8 cellular contexts compared by ENCODE assay signal in the genomic region with DNA sequence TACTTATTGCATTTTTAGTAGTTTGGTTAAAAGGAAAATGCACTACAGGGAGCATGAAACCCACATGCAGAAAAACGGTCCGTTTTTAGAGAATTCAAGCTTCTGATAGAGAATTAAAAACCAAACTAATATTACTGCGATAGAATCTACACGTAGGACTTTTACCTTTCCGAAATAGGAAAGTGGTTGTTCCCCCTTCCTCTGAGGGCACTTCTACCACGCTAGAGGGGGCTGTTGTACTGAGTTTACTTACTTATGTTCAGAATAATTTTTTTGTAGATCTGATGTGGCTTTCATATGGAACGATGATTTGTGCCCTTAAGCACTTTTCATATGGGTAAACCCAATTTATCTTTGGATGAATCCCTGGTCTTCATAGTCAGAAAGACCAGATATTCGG.
DNase-seq lines count a peak whose midpoint lies in the region; ATAC-seq and TF ChIP-seq lines count a peak whose summit lies in the region.

No MANE protein-coding gene starts in this region.

- peak; percentile 61 for ATAC-seq in CD8-positive, alpha-beta T cell
- ATAC-seq in psoas muscle = peak; percentile 71 to 90 (median 78)
- no peak for ATAC-seq in GM18909 (IDR thresholded peaks at IDR 0.05; ENCODE audit: poor library complexity, unreplicated experiment)

- TF ChIP-seq CTCF in CD8-positive, alpha-beta T cell (IDR thresholded peaks at IDR 0.05) = peak; percentile 61
- TF ChIP-seq CTCF in HFF-Myc (IDR thresholded peaks at IDR 0.05; ENCODE audit: low read depth, low read length, missing control alignments) = peak; percentile 76
- TF ChIP-seq CTCF in fibroblast of the aortic adventitia (IDR thresholded peaks at IDR 0.05; ENCODE audit: insufficient read depth, low read length) = peak; percentile 84
- peak; percentile 80 for TF ChIP-seq CTCF in psoas muscle (IDR thresholded peaks at IDR 0.05)

- H3K36me3 Mint-ChIP-seq in CD8-positive, alpha-beta T cell = no peaks in the 10 kb centered on the region

- intact Hi-C loops in CD8-positive, alpha-beta T cell (cut with DNase I, micrococcal nuclease) = loop anchor here (1.0 to 10.0 kb wide), 10 partner anchors 267 to 827 kb away; no protein-coding TSS in a partner anchor
- intact Hi-C loops in psoas muscle (cut with DNase I) = loop anchor here (1.0 to 10.0 kb wide), 8 partner anchors 226 to 519 kb away; no protein-coding TSS in a partner anchor

- CTCF ChIA-PET in CD8-positive, alpha-beta T cell (lab: Charles Lee) = interaction anchor here (0.6 to 5.1 kb wide), 16 partner anchors 10 to 1635 kb away, joined by 3 to 40 read pairs (median 4); no protein-coding TSS in a partner anchor

- WGBS in psoas muscle, 3 donors = 16 to 28% (median 22%) methylated on average over 8 of the region's 8 CpGs

- no peaks in the 10 kb centered on the region for H3K27me3 ChIP-seq in CD8-positive, alpha-beta T cell (ENCODE audit: insufficient read depth, low read length)
- no peaks in the 10 kb centered on the region for H3K27me3 ChIP-seq in psoas muscle (ENCODE audit: insufficient read depth in 3 of 3, low read length in 2 of 3)

- no peak overlapping the region for H3K4me3 Mint-ChIP-seq in CD8-positive, alpha-beta T cell

- peaks cover 11% of the 10 kb centered on the region for H3K27me3 Mint-ChIP-seq in CD8-positive, alpha-beta T cell (ENCODE audit: low read depth)

- H3K27ac Mint-ChIP-seq in CD8-positive, alpha-beta T cell = no peak overlapping the region

- DNase-seq in CD8-positive, alpha-beta T cell = peak in 6 of 7 experiments; percentile 14 to 53 (median 50)
- DNase-seq in HFF-Myc (ENCODE audit: extremely low read depth, low read depth) = peak; percentile 52
- peak; percentile 42 for DNase-seq in NCI-H526 treated with DMSO at 0.1 percent for 48 hours (lab: John Stamatoyannopoulos, UW)
- peak; percentile 14 for DNase-seq in activated T-cell treated with anti-CD3 and anti-CD28 coated beads for 4 hours
- DNase-seq in fibroblast of the aortic adventitia (ENCODE audit: low read depth) = peak; percentile 79
- DNase-seq in psoas muscle = no peak
- no peak for DNase-seq in GF-D8 (lab: John Stamatoyannopoulos, UW)

- H3K9me3 ChIP-seq in CD8-positive, alpha-beta T cell (ENCODE audit: low read length) = no peaks in the 10 kb centered on the region
- no peaks in the 10 kb centered on the region for H3K9me3 ChIP-seq in psoas muscle

- no peak overlapping the region for H3K4me3 ChIP-seq in CD8-positive, alpha-beta T cell (ENCODE audit: low read depth, low read length)
- H3K4me3 ChIP-seq in HFF-Myc (replicated peaks; ENCODE audit: low read depth, low read length) (no peak overlapping the region), fibroblast of the aortic adventitia (ENCODE audit: low read depth, low read length) (no peak overlapping the region), psoas muscle (peak overlapping the region; percentile 35)

- H3K9me3 Mint-ChIP-seq in CD8-positive, alpha-beta T cell = no peaks in the 10 kb centered on the region

- POLR2A ChIA-PET in CD8-positive, alpha-beta T cell (lab: Charles Lee) = no interaction called here

- no peaks in the 10 kb centered on the region for H3K36me3 ChIP-seq in CD8-positive, alpha-beta T cell (ENCODE audit: insufficient read depth, low read length)
- no peaks in the 10 kb centered on the region for H3K36me3 ChIP-seq in psoas muscle (ENCODE audit: insufficient read depth in 1 of 2, low read depth in 1 of 2)

- H3K4me1 Mint-ChIP-seq in CD8-positive, alpha-beta T cell (ENCODE audit: low read depth) = peaks cover 2% of the 10 kb centered on the region

- no peaks in the 10 kb centered on the region for H3K4me1 ChIP-seq in CD8-positive, alpha-beta T cell (ENCODE audit: insufficient read depth, low read length)
- H3K4me1 ChIP-seq in psoas muscle = peaks cover 16% of the 10 kb centered on the region

- no peak overlapping the region for H3K27ac ChIP-seq in CD8-positive, alpha-beta T cell (ENCODE audit: low read depth, low read length)
- H3K27ac ChIP-seq in psoas muscle = no peak overlapping the region

Comparison
In these comparisons a context has a peak if more than half of its experiments do, and no peak if none do; other contexts are left out.
1. DNase-seq: peak in CD8-positive, alpha-beta T cell (6 of 7), HFF-Myc (single experiment), NCI-H526 treated with DMSO at 0.1 percent for 48 hours (single experiment), activated T-cell treated with anti-CD3 and anti-CD28 coated beads for 4 hours (single experiment) and fibroblast of the aortic adventitia (single experiment); none in psoas muscle (0 of 2) and GF-D8 (single experiment).
2. Peak in every context shown above with its lines, with median percentiles within 50 percentile points of each other: CTCF ChIP-seq.